In genomic region chr1:204448991-204449390, GRCh38 we compare ENCODE assay signal across 1 cellular context.
TF ChIP-seq lines count a peak whose summit lies in the region.

No MANE protein-coding gene starts in this region.

TF ChIP-seq in K562, 482 proteins besides CTCF, POLR2A, EP300 and RAD21:
- peak; percentile 46 for TF ChIP-seq EGR1 (conservative IDR thresholded peaks at IDR 0.05)
- no peak for TF ChIP-seq ZBTB7A (IDR thresholded peaks at IDR 0.05; ENCODE audit: borderline replicate concordance, control insufficient read depth, low read depth, low read length)
- no peak for TF ChIP-seq ELF4 (CRISPR knock-in tag; IDR thresholded peaks at IDR 0.05)
- no peak for TF ChIP-seq NFE2 (IDR thresholded peaks at IDR 0.05; ENCODE audit: low read depth)
- no peak for TF ChIP-seq ZFP1 (CRISPR knock-in tag; IDR thresholded peaks at IDR 0.05)
- TF ChIP-seq BRF2 (IDR thresholded peaks at IDR 0.05; ENCODE audit: borderline replicate concordance, insufficient read depth, insufficient read length): no peak
- TF ChIP-seq ILK (tag; IDR thresholded peaks at IDR 0.05; ENCODE audit: borderline replicate concordance, low read depth): no peak
- TF ChIP-seq VEZF1 (CRISPR knock-in tag; IDR thresholded peaks at IDR 0.05): no peak
- no peak for TF ChIP-seq ATF7 (IDR thresholded peaks at IDR 0.05)
